Comparison of ENCODE assay signal across 23 cellular contexts in genomic region chrX:88612870-88613329, GRCh38.
A peak's percentile ranks its signal among the peaks of the same experiment; 100 is the strongest.
DNase-seq lines count a peak whose midpoint lies in the region; ATAC-seq, FAIRE-seq and TF ChIP-seq lines count a peak whose summit lies in the region.
"Had no signal": no experiment of that assay in that cellular context is flagged by ENCODE, and none has a peak within 500 bp of the region (broad histone marks: within the 10 kb centered on the region; RNA-seq: fewer than 3 reads in every experiment).

No MANE protein-coding gene starts in this region.

- H3K9me3 ChIP-seq in OCI-LY3 (ENCODE audit: insufficient read depth, low read length) = no peaks in the 10 kb centered on the region
- no peaks in the 10 kb centered on the region for H3K9me3 ChIP-seq in endothelial cell of umbilical vein (replicated peaks; ENCODE audit: control insufficient read depth, insufficient read depth, low read length)
- H3K9me3 ChIP-seq: body of pancreas, esophagus muscularis mucosa, lower lobe of right lung, psoas muscle, SJSA1, thyroid gland had no signal

- H4K20me1 ChIP-seq in OCI-LY3 (ENCODE audit: insufficient read depth, low read length) (no peaks in the 10 kb centered on the region), endothelial cell of umbilical vein (replicated peaks; ENCODE audit: control insufficient read depth, extremely low read depth, insufficient read depth, low read length) (no peaks in the 10 kb centered on the region)

- H3K27me3 ChIP-seq in OCI-LY3 (ENCODE audit: low read depth, low read length) (no peaks in the 10 kb centered on the region), endothelial cell of umbilical vein (ENCODE audit: control insufficient read depth in 2 of 2, insufficient read depth in 2 of 2, low read length in 2 of 2) (no peaks in the 10 kb centered on the region)
- H3K27me3 ChIP-seq: body of pancreas, esophagus muscularis mucosa, SJSA1, thyroid gland had no signal

- no TSS peak for BruUV-seq in endothelial cell of umbilical vein (replicated peaks; lab: Mats Ljungman, UMichigan)

- no peak overlapping the region for H3K9ac ChIP-seq in OCI-LY3 (ENCODE audit: low read length)
- no peak overlapping the region for H3K9ac ChIP-seq in endothelial cell of umbilical vein (replicated peaks; ENCODE audit: extremely low read depth, insufficient read depth, low read length)

- no peaks in the 10 kb centered on the region for H3K79me2 ChIP-seq in OCI-LY3 (ENCODE audit: low read length)
- no peaks in the 10 kb centered on the region for H3K79me2 ChIP-seq in endothelial cell of umbilical vein (ENCODE audit: control insufficient read depth, insufficient read depth, low read length)

- peak overlapping the region; percentile 43 for H3K4me2 ChIP-seq in OCI-LY3 (ENCODE audit: low read length)
- H3K4me2 ChIP-seq in endothelial cell of umbilical vein (ENCODE audit: insufficient read depth, low read length) = peak overlapping the region; percentile 17

- H3K4me1 Mint-ChIP-seq in neural crest cell = peaks cover 6% of the 10 kb centered on the region
- H3K4me1 Mint-ChIP-seq: activated naive CD8-positive, alpha-beta T cell treated with anti-CD3 and anti-CD28 coated beads for 36 hours; naive thymus-derived CD4-positive, alpha-beta T cell had no signal

- TF ChIP-seq POLR2A in endothelial cell of umbilical vein (IDR thresholded peaks at IDR 0.05; ENCODE audit: low read depth, low read length) = no peak

- H3K4me3 Mint-ChIP-seq in neural crest cell = peak overlapping the region; percentile 3
- H3K4me3 Mint-ChIP-seq: activated naive CD8-positive, alpha-beta T cell treated with anti-CD3 and anti-CD28 coated beads for 36 hours; activated T-helper 1 cell treated with anti-CD3 and anti-CD28 coated beads, Interleukin-12 subunit alpha, Interleukin-12 subunit beta, Interleukin-2, Interleukin-4 antibody, amounts not matched to agents 30 ng/mL and 10 ng/mL and 1 ng/mL, durations not matched to agents 14 hours and 24 hours and 36 hours; CD4-positive, alpha-beta T cell; naive thymus-derived CD4-positive, alpha-beta T cell; T-helper 2 cell treated with Interferon-gamma antibody and Interleukin-4, amounts not matched to agents 5 μg/mL and 100 μg/mL, for 36 hours had no signal

- peak overlapping the region; percentile 8 for H3K27ac Mint-ChIP-seq in neural crest cell (ENCODE audit: unreplicated experiment)
- H3K27ac Mint-ChIP-seq: activated naive CD8-positive, alpha-beta T cell treated with anti-CD3 and anti-CD28 coated beads for 36 hours; activated T-helper 1 cell treated with anti-CD3 and anti-CD28 coated beads, Interleukin-12 subunit alpha, Interleukin-12 subunit beta, Interleukin-2, Interleukin-4 antibody, amounts not matched to agents 30 ng/mL and 10 ng/mL and 1 ng/mL, durations not matched to agents 14 hours and 24 hours and 36 hours; CD4-positive, alpha-beta T cell; naive thymus-derived CD4-positive, alpha-beta T cell; T-helper 2 cell treated with Interferon-gamma antibody and Interleukin-4, amounts not matched to agents 5 μg/mL and 100 μg/mL, for 36 hours had no signal

- no peak for TF ChIP-seq CTCF in OCI-LY3 (IDR thresholded peaks at IDR 0.05; ENCODE audit: low read depth, low read length)
- TF ChIP-seq CTCF in endothelial cell of umbilical vein (IDR thresholded peaks at IDR 0.05; ENCODE audit: extremely low read depth in 1 of 2, insufficient read depth in 1 of 2, low read depth in 1 of 2, low read length in 2 of 2) = no peak
- TF ChIP-seq CTCF in neural crest cell (conservative IDR thresholded peaks at IDR 0.05) = no peak

- intact Hi-C loops in endothelial cell of umbilical vein (cut with micrococcal nuclease) = loop anchor here (2.0 to 10.0 kb wide), 3 partner anchors 188 to 1031 kb away; no protein-coding TSS in a partner anchor

- H3K36me3 ChIP-seq in OCI-LY3 (replicated peaks; ENCODE audit: low read depth, low read length) (no peaks in the 10 kb centered on the region), endothelial cell of umbilical vein (ENCODE audit: control insufficient read depth in 2 of 2, extremely low read depth in 1 of 2, insufficient read depth in 2 of 2, low read length in 2 of 2) (no peaks in the 10 kb centered on the region)
- H3K36me3 ChIP-seq: esophagus muscularis mucosa, lower lobe of right lung, SJSA1, thyroid gland had no signal

- no peak for ATAC-seq in GM21619 (IDR thresholded peaks at IDR 0.05; ENCODE audit: unreplicated experiment)
- no peak for ATAC-seq in GM19397 (IDR thresholded peaks at IDR 0.05; ENCODE audit: unreplicated experiment)
- ATAC-seq: body of pancreas; HCT116; lower lobe of right lung; naive thymus-derived CD4-positive, alpha-beta T cell; psoas muscle had no signal

- CTCF ChIA-PET in endothelial cell of umbilical vein (lab: Charles Lee) = no interaction called here

- POLR2A ChIA-PET in endothelial cell of umbilical vein (lab: Charles Lee) = no interaction called here

- H3K4me3 ChIP-seq in OCI-LY3 (ENCODE audit: low read length) (peak overlapping the region; percentile 38), endothelial cell of umbilical vein (replicated peaks in 1 of 3; ENCODE audit: insufficient read depth in 1 of 3, low read depth in 1 of 3, low read length in 3 of 3) (no peak overlapping the region)
- H3K4me3 ChIP-seq: body of pancreas, esophagus muscularis mucosa, lower lobe of right lung, psoas muscle, SJSA1, thyroid gland had no signal

- dilution Hi-C loops in endothelial cell of umbilical vein (cut with MboI; ENCODE audit: extremely low pct_ligation_motif_present, low sequenced_read_pairs) = no loop called here

- H3K9me1 ChIP-seq in endothelial cell of umbilical vein (replicated peaks; ENCODE audit: control insufficient read depth, extremely low read depth, insufficient read depth, low read length) = no peaks in the 10 kb centered on the region

- H3K9me3 Mint-ChIP-seq in neural crest cell = peaks cover 2% of the 10 kb centered on the region
- H3K9me3 Mint-ChIP-seq: activated T-helper 1 cell treated with anti-CD3 and anti-CD28 coated beads, Interleukin-12 subunit alpha, Interleukin-12 subunit beta, Interleukin-2, Interleukin-4 antibody, amounts not matched to agents 30 ng/mL and 10 ng/mL and 1 ng/mL, durations not matched to agents 14 hours and 24 hours and 36 hours; CD4-positive, alpha-beta T cell; T-helper 2 cell treated with Interferon-gamma antibody and Interleukin-4, amounts not matched to agents 5 μg/mL and 100 μg/mL, for 36 hours had no signal

- H2AFZ ChIP-seq in OCI-LY3 (ENCODE audit: low read depth, low read length) = peak overlapping the region; percentile 59; the same call in 1 of the 2 replicates
- H2AFZ ChIP-seq in endothelial cell of umbilical vein (ENCODE audit: low read depth, low read length) = peak overlapping the region; percentile 91

- no peaks in the 10 kb centered on the region for H3K4me1 ChIP-seq in OCI-LY3 (ENCODE audit: low read length)
- no peaks in the 10 kb centered on the region for H3K4me1 ChIP-seq in endothelial cell of umbilical vein (ENCODE audit: control insufficient read depth, extremely low read depth, insufficient read depth, low read length)
- H3K4me1 ChIP-seq: body of pancreas, esophagus muscularis mucosa, lower lobe of right lung, psoas muscle, SJSA1, thyroid gland had no signal

- no peak for FAIRE-seq in endothelial cell of umbilical vein (lab: Jason Lieb, UNC)

- no peaks in the 10 kb centered on the region for H3K27me3 Mint-ChIP-seq in neural crest cell (ENCODE audit: low read depth)
- H3K27me3 Mint-ChIP-seq: activated naive CD8-positive, alpha-beta T cell treated with anti-CD3 and anti-CD28 coated beads for 36 hours; CD4-positive, alpha-beta T cell; naive thymus-derived CD4-positive, alpha-beta T cell had no signal

- DNase-seq in DMS53 (lab: John Stamatoyannopoulos, UW) (peak; percentile 53), endothelial cell of umbilical vein (ENCODE audit: low read depth, low spot score) (no peak), neural crest cell (ENCODE audit: low read depth, low spot score) (no peak), SKM-1 treated with dmso at 0.1 percent for 144 hours (lab: John Stamatoyannopoulos, UW; ENCODE audit: unreplicated experiment) (no peak), ureter (ENCODE audit: low spot score) (no peak)
- DNase-seq: activated naive CD8-positive, alpha-beta T cell treated with anti-CD3 and anti-CD28 coated beads for 36 hours; body of pancreas; CD4-positive, alpha-beta T cell; dorsolateral prefrontal cortex; lower lobe of right lung; naive thymus-derived CD4-positive, alpha-beta T cell; NCI-H1048; psoas muscle; thyroid gland had no signal

- H3K36me3 Mint-ChIP-seq in neural crest cell (ENCODE audit: low read depth) = no peaks in the 10 kb centered on the region
- H3K36me3 Mint-ChIP-seq: activated naive CD8-positive, alpha-beta T cell treated with anti-CD3 and anti-CD28 coated beads for 36 hours; naive thymus-derived CD4-positive, alpha-beta T cell had no signal

- H3K27ac ChIP-seq in OCI-LY3 (ENCODE audit: low read length) (no peak overlapping the region), endothelial cell of umbilical vein (ENCODE audit: insufficient read depth, low read depth, low read length) (no peak overlapping the region)
- H3K27ac ChIP-seq: body of pancreas, esophagus muscularis mucosa, HL-60, lower lobe of right lung, psoas muscle, SJSA1, thyroid gland had no signal

TF ChIP-seq in endothelial cell of umbilical vein, 7 proteins besides CTCF, POLR2A, EP300 and RAD21:
- TF ChIP-seq GATA2 (IDR thresholded peaks at IDR 0.05; ENCODE audit: insufficient read depth, insufficient read length, low read depth, low read length) (no peak), POLR2AphosphoS5 (IDR thresholded peaks at IDR 0.05; ENCODE audit: insufficient read depth, low read depth, low read length) (no peak), MYC (IDR thresholded peaks at IDR 0.05; ENCODE audit: low read depth, low read length) (no peak), EZH2 (IDR thresholded peaks at IDR 0.05; ENCODE audit: borderline replicate concordance, low read depth, low read length, severe bottlenecking) (no peak), FOS (IDR thresholded peaks at IDR 0.05; ENCODE audit: borderline replicate concordance, insufficient read depth, low read length) (no peak), JUN (IDR thresholded peaks at IDR 0.05; ENCODE audit: borderline replicate concordance, insufficient read depth, insufficient read length, low read depth) (no peak), MAX (IDR thresholded peaks at IDR 0.05; ENCODE audit: insufficient read depth, insufficient read length) (no peak)
